8 cellular contexts compared by ENCODE assay signal in the genomic region with DNA sequence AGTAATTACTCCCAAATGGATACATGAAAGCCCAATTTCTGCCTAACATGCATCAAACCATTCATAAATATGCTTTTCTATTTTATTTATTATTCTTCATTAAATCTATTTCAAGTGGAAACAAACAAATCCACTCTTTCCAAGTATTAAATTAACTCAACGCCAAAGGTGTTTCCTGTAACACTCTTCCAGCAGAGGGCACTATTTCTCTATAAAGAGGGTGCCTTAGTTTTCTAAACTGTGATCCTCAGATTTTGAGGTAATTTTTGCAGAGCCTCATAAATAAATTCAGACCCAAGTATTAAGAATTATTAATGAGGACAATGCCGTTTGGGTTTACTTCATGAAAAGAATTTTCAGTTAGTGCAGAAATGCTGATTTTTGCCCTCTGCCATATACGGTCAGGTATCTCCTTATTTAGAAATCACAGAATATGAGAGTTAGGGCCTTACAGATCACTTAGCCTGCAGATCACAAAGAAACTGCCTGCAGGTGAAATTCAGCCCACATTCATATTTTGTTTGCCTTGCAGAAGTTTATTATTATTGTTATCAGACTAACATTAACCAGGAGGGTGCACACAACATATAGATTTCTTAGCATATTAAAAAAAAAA. TPM values are rescaled to one million over a fixed set of nuclear protein-coding genes. Genes with fewer than 3 reads are reported as not detected.
A peak's percentile ranks its signal among the peaks of the same experiment; 100 is the strongest.
DNase-seq lines count a peak whose midpoint lies in the region; ATAC-seq and TF ChIP-seq lines count a peak whose summit lies in the region.

No MANE protein-coding gene starts in this region.

- no peaks in the 10 kb centered on the region for H4K20me1 ChIP-seq in osteoblast (ENCODE audit: insufficient read depth, low read length)

- H3K27me3 ChIP-seq in A673 (replicated peaks; ENCODE audit: insufficient read depth, low read depth, low read length, poor library complexity), result no peaks in the 10 kb centered on the region
- H3K27me3 ChIP-seq in osteoblast (ENCODE audit: insufficient read depth, low read length), result no peaks in the 10 kb centered on the region

- no peak overlapping the region for H2AFZ ChIP-seq in osteoblast (ENCODE audit: low read length)

- H3K36me3 ChIP-seq in A673 (ENCODE audit: insufficient read depth, low read length, poor library complexity, severe bottlenecking) (no peaks in the 10 kb centered on the region), osteoblast (ENCODE audit: insufficient read depth, low read length) (no peaks in the 10 kb centered on the region)

- H3K27ac ChIP-seq in A673 (ENCODE audit: low read depth, low read length, poor library complexity, severe bottlenecking) (no peak overlapping the region), osteoblast (ENCODE audit: low read depth, low read length) (no peak overlapping the region)

- POLR2A ChIA-PET in A673 (lab: Charles Lee; ENCODE audit: low non-redundant PET) (no interaction called here), T-cell (lab: Charles Lee) (no interaction called here)

- CTCF ChIA-PET in A673 (lab: Charles Lee), result interaction anchor here (0.5 to 1.5 kb wide), 4 partner anchors 42 to 959 kb away, joined by 3 to 6 read pairs (median 4); a partner anchor contains a TSS
- CTCF ChIA-PET in T-cell (lab: Charles Lee), result interaction anchor here (0.6 to 4.4 kb wide), 6 partner anchors 13 to 1909 kb away, joined by 3 to 63 read pairs (median 8); no protein-coding TSS in a partner anchor

- BruUV-seq in A673 (replicated peaks; lab: Mats Ljungman, UMichigan), result no TSS peak

- peaks cover 4 to 8% (median 6%) of the 10 kb centered on the region in 3 donors for H3K4me1 Mint-ChIP-seq in T-cell

- DNase-seq in A673 (ENCODE audit: low spot score), result peak; percentile 82
- DNase-seq in NCI-H187 treated with DMSO at 0.1 percent for 48 hours (lab: John Stamatoyannopoulos, UW), result peak; percentile 1
- peak in 7 of 34 experiments; percentile 7 to 37 (median 22) for DNase-seq in T-cell
- peak; percentile 71 for DNase-seq in fibroblast of mammary gland (ENCODE audit: low read depth)
- DNase-seq in osteoblast (ENCODE audit: insufficient read length, low spot score, missing footprints), result peak; percentile 68

- H3K4me3 Mint-ChIP-seq in T-cell, result no peak overlapping the region

- H3K36me3 Mint-ChIP-seq in T-cell, result no peaks in the 10 kb centered on the region

- intact Hi-C loops in A673 (cut with micrococcal nuclease; ENCODE audit: unreplicated experiment), result loop anchor here (2.0 to 10.0 kb wide), 3 partner anchors 959 to 1205 kb away; no protein-coding TSS in a partner anchor

- ATAC-seq in T-cell (replicated peaks in 1 of 4) (peak in 3 of 4 experiments; percentile 50 to 56 (median 55)), GM19397 (IDR thresholded peaks at IDR 0.05; ENCODE audit: unreplicated experiment) (no peak), HG03469 (IDR thresholded peaks at IDR 0.05; ENCODE audit: unreplicated experiment) (no peak)

- H3K79me2 ChIP-seq in osteoblast (ENCODE audit: insufficient read depth, low read length), result no peaks in the 10 kb centered on the region

- H3K4me1 ChIP-seq in A673 (ENCODE audit: insufficient read depth, low read length, poor library complexity, severe bottlenecking) (peaks cover 4% of the 10 kb centered on the region), osteoblast (ENCODE audit: insufficient read depth, low read length) (no peaks in the 10 kb centered on the region)

- peaks cover 2 to 6% of the 10 kb centered on the region in 2 donors for H3K27me3 Mint-ChIP-seq in T-cell

- no peak overlapping the region for H3K4me2 ChIP-seq in osteoblast (ENCODE audit: insufficient read depth, low read length)

- H3K27ac Mint-ChIP-seq in T-cell, result no peak overlapping the region

- H3K9me3 ChIP-seq in A673 (ENCODE audit: low read depth, low read length, poor library complexity, severe bottlenecking) (no peaks in the 10 kb centered on the region), osteoblast (ENCODE audit: low read depth, low read length) (no peaks in the 10 kb centered on the region)

- TF ChIP-seq CTCF in A673 (conservative IDR thresholded peaks at IDR 0.05; ENCODE audit: low read depth, low read length) (peak; percentile 89), GM12872 (IDR thresholded peaks at IDR 0.05; ENCODE audit: insufficient read depth, low read depth, low read length) (peak; percentile 53; the same call in 2 of the 3 replicates), fibroblast of mammary gland (conservative IDR thresholded peaks at IDR 0.05; ENCODE audit: control insufficient read depth, insufficient read depth, low read depth, low read length) (peak; percentile 89), osteoblast (IDR thresholded peaks at IDR 0.05; ENCODE audit: extremely low read depth, low read depth, low read length) (peak; percentile 81)

- H3K9me3 Mint-ChIP-seq in T-cell, result no peaks in the 10 kb centered on the region

- no peak overlapping the region for H3K4me3 ChIP-seq in A673 (ENCODE audit: low read depth, low read length, poor library complexity, severe bottlenecking)
- H3K4me3 ChIP-seq in fibroblast of mammary gland (ENCODE audit: control insufficient read depth, low read depth, low read length), result no peak overlapping the region
- no peak overlapping the region for H3K4me3 ChIP-seq in osteoblast (ENCODE audit: insufficient read depth, low read length)

RNA-seq across cellular contexts. Expression of a gene that starts 40.1 kb away (rescaled TPM):
- 38.8 and 45.1 TPM in 2 replicates for total RNA-seq in A673 (2021)
- total RNA-seq in T-cell, result 10 to 100 TPM; 50.1 to 65.5 (median 53.8) TPM
- total RNA-seq in osteoblast, result 19.2 and 25.7 TPM in 2 replicates

RNA-seq across cellular contexts. Expression of a gene that starts 43.9 kb away (rescaled TPM):
- total RNA-seq in A673 (2021) (16.9 and 24.9 TPM in 2 replicates), T-cell (1,000 to 10,000 TPM in 1 of 5 donors, 100 to 1,000 TPM in 1, 10 to 100 TPM in 3; 43.2 to 1,335 (median 56.6) TPM), osteoblast (46.9 and 48.9 TPM in 2 replicates)

Comparison
In these comparisons a context has a peak if more than half of its experiments do, and no peak if none do; other contexts are left out.
1. ATAC-seq: peak in T-cell (3 of 4); none in GM19397 (single experiment) and HG03469 (single experiment).
2. Peak in every context shown above with its lines, with median percentiles within 50 percentile points of each other: CTCF ChIP-seq.